9 cellular contexts compared by ENCODE assay signal in genomic region chr11:22730319-22730718, GRCh38.
DNase-seq lines count a peak whose midpoint lies in the region; TF ChIP-seq lines count a peak whose summit lies in the region.
"Had no signal": no experiment of that assay in that cellular context is flagged by ENCODE, and none has a peak within 500 bp of the region (broad histone marks: within the 10 kb centered on the region; RNA-seq: fewer than 3 reads in every experiment).

No MANE protein-coding gene starts in this region.

- H3K9me3 ChIP-seq in left ventricle myocardium inferior (replicated peaks) (no peaks in the 10 kb centered on the region), transverse colon (no peaks in the 10 kb centered on the region)

- no peak for TF ChIP-seq POLR2A in transverse colon (IDR thresholded peaks at IDR 0.05)

- WGBS in transverse colon (ENCODE audit: low coverage in 1 of 2), 2 donors = 40 to 41% methylated on average over 1 of the region's 1 CpG

- H3K27ac ChIP-seq in left ventricle myocardium inferior (replicated peaks) (no peak overlapping the region), transverse colon (no peak overlapping the region)

- TF ChIP-seq EP300 in transverse colon (IDR thresholded peaks at IDR 0.05; ENCODE audit: low read depth) = no peak

- in situ Hi-C loops in transverse colon (cut with MboI; ENCODE audit: low pct_ligation_motif_present in 1 of 4, low pct_unique_long_range_greater_than_20kb in 1 of 4, low sequenced_read_pairs in 3 of 4) = no loop called here

- no peak for DNase-seq in left ventricle myocardium inferior
- DNase-seq in cardiac septum (ENCODE audit: low spot score) = no peak
- DNase-seq in LHCN-M2 (ENCODE audit: low read depth) = peak; percentile 1
- peak; percentile 5 for DNase-seq in amniotic epithelial cell (ENCODE audit: low read depth)
- DNase-seq in transverse colon = no peak
- DNase-seq in amniotic stem cell (lab: John Stamatoyannopoulos, UW) = no peak
- DNase-seq in COLO829 (ENCODE audit: low spot score) = no peak
- DNase-seq in ureter (ENCODE audit: low spot score) = no peak
- DNase-seq: DMS79 treated with DMSO at 0.1 percent for 48 hours had no signal

- H3K36me3 ChIP-seq in left ventricle myocardium inferior (no peaks in the 10 kb centered on the region), transverse colon (no peaks in the 10 kb centered on the region)

- intact Hi-C loops in left ventricle myocardium inferior (cut with micrococcal nuclease) (no loop called here), cardiac septum (cut with DNase I) (no loop called here), transverse colon (cut with DNase I; ENCODE audit: low total_unique reads) (no loop called here)

- H3K4me3 ChIP-seq in left ventricle myocardium inferior (no peak overlapping the region), transverse colon (no peak overlapping the region)

- H3K4me1 ChIP-seq in left ventricle myocardium inferior = peaks cover 13% of the 10 kb centered on the region
- no peaks in the 10 kb centered on the region for H3K4me1 ChIP-seq in transverse colon

- TF ChIP-seq CTCF in left ventricle myocardium inferior (IDR thresholded peaks at IDR 0.05; ENCODE audit: borderline replicate concordance) (peak; percentile 54), transverse colon (IDR thresholded peaks at IDR 0.05) (peak in 3 of 5 experiments; percentile 17 to 28 (median 25))

- H3K27me3 ChIP-seq in left ventricle myocardium inferior (ENCODE audit: low read depth) (no peaks in the 10 kb centered on the region), transverse colon (no peaks in the 10 kb centered on the region)

Comparison
In these comparisons a context has a peak if more than half of its experiments do, and no peak if none do; other contexts are left out.
1. DNase-seq: peak in LHCN-M2 (single experiment) and amniotic epithelial cell (single experiment); none in left ventricle myocardium inferior (single experiment), cardiac septum (single experiment), transverse colon (single experiment), amniotic stem cell (single experiment), COLO829 (single experiment) and ureter (single experiment).